ENCODE assay signal across 24 cellular contexts in the genomic region with DNA sequence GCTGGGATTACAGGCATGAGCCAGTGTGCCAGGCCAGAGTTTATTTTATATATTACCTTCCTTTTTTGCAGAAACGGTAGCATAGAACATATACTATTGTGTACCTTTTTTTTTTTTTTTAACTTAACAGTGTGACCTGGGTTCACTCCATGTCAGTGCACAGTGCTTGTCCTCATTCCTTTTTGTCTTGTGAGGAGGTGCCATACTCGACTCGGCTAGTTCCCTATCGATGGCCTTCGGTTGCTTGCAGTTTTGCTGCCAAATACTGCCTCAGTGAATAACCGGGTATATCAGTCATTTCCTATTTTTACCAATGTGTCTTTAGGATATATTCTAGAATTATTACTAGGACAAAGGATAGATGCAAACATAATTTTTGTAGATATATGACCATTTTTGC.
"Had no signal": no experiment of that assay in that cellular context is flagged by ENCODE, and none has a peak within 500 bp of the region (broad histone marks: within the 10 kb centered on the region; RNA-seq: fewer than 3 reads in every experiment).

No MANE protein-coding gene starts in this region.

- H3K27ac ChIP-seq: colonic mucosa, dorsolateral prefrontal cortex, epithelial cell of prostate, esophagus muscularis mucosa, esophagus squamous epithelium, foreskin keratinocyte, gastrocnemius medialis, gastroesophageal sphincter had no signal

- H3K9me3 ChIP-seq: colonic mucosa, esophagus muscularis mucosa, esophagus squamous epithelium, gastrocnemius medialis, gastroesophageal sphincter, heart left ventricle, heart right ventricle had no signal

- H3K36me3 ChIP-seq: colonic mucosa had no signal

- DNase-seq: colonic mucosa; cortex of kidney; dermis blood vessel endothelial cell; dorsolateral prefrontal cortex; effector CD4-positive, alpha-beta T cell; effector CD8-positive, alpha-beta T cell; effector memory CD4-positive, alpha-beta T cell; effector memory CD8-positive, alpha-beta T cell; endodermal cell; erythroblast; esophagus squamous epithelium; foreskin fibroblast; foreskin keratinocyte; foreskin melanocyte; gastrocnemius medialis; glutamatergic neuron; head of caudate nucleus; heart left ventricle; heart right ventricle had no signal

- H3K4me3 Mint-ChIP-seq: dendritic cell treated with granulocyte-macrophage colony-stimulating factor and Interleukin-4, amounts not matched to agents 40 ng/mL and 50 ng/mL, for 4 days; effector memory CD8-positive, alpha-beta T cell; endodermal cell had no signal

- H3K9me3 Mint-ChIP-seq: dendritic cell treated with granulocyte-macrophage colony-stimulating factor and Interleukin-4, amounts not matched to agents 40 ng/mL and 50 ng/mL, for 4 days; effector memory CD8-positive, alpha-beta T cell; endodermal cell had no signal

- H3K27me3 Mint-ChIP-seq: dendritic cell treated with granulocyte-macrophage colony-stimulating factor and Interleukin-4, amounts not matched to agents 40 ng/mL and 50 ng/mL, for 4 days; effector memory CD8-positive, alpha-beta T cell had no signal

- H3K4me1 ChIP-seq: colonic mucosa had no signal

- H3K27ac Mint-ChIP-seq: dendritic cell treated with granulocyte-macrophage colony-stimulating factor and Interleukin-4, amounts not matched to agents 40 ng/mL and 50 ng/mL, for 4 days; endodermal cell had no signal

- ATAC-seq: effector memory CD8-positive, alpha-beta T cell; esophagus mucosa; foreskin keratinocyte; gastrocnemius medialis; gastroesophageal sphincter had no signal

- H3K27me3 ChIP-seq: colonic mucosa, dorsolateral prefrontal cortex, esophagus muscularis mucosa, esophagus squamous epithelium, foreskin keratinocyte, gastrocnemius medialis, gastroesophageal sphincter, heart left ventricle, heart right ventricle had no signal

- H3K4me3 ChIP-seq: colonic mucosa, dorsolateral prefrontal cortex, esophagus muscularis mucosa, esophagus squamous epithelium, gastrocnemius medialis, gastroesophageal sphincter, heart left ventricle, heart right ventricle had no signal
